15 cellular contexts compared by ENCODE assay signal in the genomic region with DNA sequence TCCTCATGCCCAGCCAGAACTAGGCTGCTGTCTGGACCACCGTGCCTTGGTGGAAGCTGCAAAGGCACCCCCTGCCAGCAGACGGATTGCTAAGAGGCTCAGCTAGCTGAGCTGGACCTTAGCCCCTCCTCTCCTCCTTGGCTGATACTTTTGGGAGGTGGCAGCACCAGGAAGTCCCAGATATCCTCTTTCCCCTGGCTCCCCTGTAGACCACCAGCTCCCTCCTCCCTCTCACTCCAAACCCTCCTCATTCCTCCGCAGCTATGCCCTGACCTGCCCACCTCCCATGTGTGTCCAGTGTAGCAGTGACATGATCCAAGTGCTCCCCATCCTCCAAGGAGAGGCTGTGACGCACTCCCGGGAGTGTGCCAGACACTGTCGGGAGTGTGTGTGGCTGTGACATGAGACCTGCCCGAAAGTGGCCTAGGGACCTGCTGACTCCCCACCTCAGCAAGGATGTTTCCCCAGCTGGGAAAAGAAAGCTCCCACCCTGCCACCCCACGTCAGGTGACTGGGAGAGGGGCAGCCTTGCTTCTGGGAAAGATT. TPM values are rescaled to one million over a fixed set of nuclear protein-coding genes. Genes with fewer than 3 reads are reported as not detected.
DNase-seq lines count a peak whose midpoint lies in the region; ATAC-seq and TF ChIP-seq lines count a peak whose summit lies in the region.
"Had no signal": no experiment of that assay in that cellular context is flagged by ENCODE, and none has a peak within 500 bp of the region (broad histone marks: within the 10 kb centered on the region; RNA-seq: fewer than 3 reads in every experiment).

No MANE protein-coding gene starts in this region.

- H3K36me3 Mint-ChIP-seq in chondrocyte (ENCODE audit: low read depth), result peaks cover 1% of the 10 kb centered on the region
- no peaks in the 10 kb centered on the region for H3K36me3 Mint-ChIP-seq in neural crest cell (ENCODE audit: low read depth)
- H3K36me3 Mint-ChIP-seq in natural killer cell, result no peaks in the 10 kb centered on the region
- H3K36me3 Mint-ChIP-seq: activated naive CD8-positive, alpha-beta T cell treated with anti-CD3 and anti-CD28 coated beads for 36 hours; memory B cell had no signal

- peaks cover 60% of the 10 kb centered on the region for H3K4me1 Mint-ChIP-seq in chondrocyte (ENCODE audit: low read depth)
- peaks cover 36% of the 10 kb centered on the region for H3K4me1 Mint-ChIP-seq in neural crest cell
- H3K4me1 Mint-ChIP-seq in natural killer cell, result peaks cover 42 to 76% of the 10 kb centered on the region in 2 donors

- TF ChIP-seq CTCF in chondrocyte (IDR thresholded peaks at IDR 0.05) (no peak), neural crest cell (conservative IDR thresholded peaks at IDR 0.05) (no peak), natural killer cell (IDR thresholded peaks at IDR 0.05) (no peak)

- intact Hi-C loops in Right ventricle myocardium inferior (cut with DNase I), result no loop called here
- intact Hi-C loops in left cardiac atrium (cut with DNase I), result no loop called here
- intact Hi-C loops in natural killer cell (cut with micrococcal nuclease), result no loop called here

- H3K4me3 Mint-ChIP-seq in chondrocyte (ENCODE audit: unreplicated experiment), result no peak overlapping the region
- H3K4me3 Mint-ChIP-seq in neural crest cell, result no peak overlapping the region
- H3K4me3 Mint-ChIP-seq in natural killer cell, result no peak overlapping the region
- H3K4me3 Mint-ChIP-seq: activated naive CD8-positive, alpha-beta T cell treated with anti-CD3 and anti-CD28 coated beads for 36 hours; memory B cell had no signal

- DNase-seq in Right ventricle myocardium inferior (ENCODE audit: missing footprints), result peak; percentile 26
- no peak for DNase-seq in left cardiac atrium
- DNase-seq in chondrocyte (ENCODE audit: low spot score), result no peak
- no peak for DNase-seq in neural crest cell (ENCODE audit: low read depth, low spot score)
- DNase-seq in NCI-H2081 (lab: John Stamatoyannopoulos, UW), result no peak
- no peak for DNase-seq in natural killer cell
- no peak for DNase-seq in NCI-H2171 treated with DMSO at 0.1 percent for 48 hours (lab: John Stamatoyannopoulos, UW)
- DNase-seq in activated CD4-positive, alpha-beta T cell treated with anti-CD3 and anti-CD28 coated beads, Interleukin-2, amount 50 U/mL, for 48 hours, result no peak
- DNase-seq: activated naive CD8-positive, alpha-beta T cell treated with anti-CD3 and anti-CD28 coated beads for 36 hours; COR-L47; MV-4-11; NCI-H748 treated with DMSO at 0.1 percent for 48 hours; stimulated activated CD4-positive, alpha-beta T cell treated with anti-CD3 and anti-CD28 coated beads, Interleukin-2, amount 100 ng/mL, for 48 hours had no signal

- H3K27ac Mint-ChIP-seq in chondrocyte (ENCODE audit: unreplicated experiment) (peak overlapping the region; percentile 65), neural crest cell (ENCODE audit: unreplicated experiment) (peak overlapping the region; percentile 67), natural killer cell (peak overlapping the region in 1 of 2 donors; percentile 94)
- H3K27ac Mint-ChIP-seq: activated naive CD8-positive, alpha-beta T cell treated with anti-CD3 and anti-CD28 coated beads for 36 hours; memory B cell had no signal

- H3K9me3 Mint-ChIP-seq in chondrocyte (ENCODE audit: low read depth) (no peaks in the 10 kb centered on the region), neural crest cell (no peaks in the 10 kb centered on the region), natural killer cell (peaks cover 0 to 2% of the 10 kb centered on the region in 2 donors)
- H3K9me3 Mint-ChIP-seq: activated naive CD8-positive, alpha-beta T cell treated with anti-CD3 and anti-CD28 coated beads for 36 hours; memory B cell had no signal

- no peak for ATAC-seq in Right ventricle myocardium inferior
- no peak for ATAC-seq in left cardiac atrium
- ATAC-seq in natural killer cell, result no peak
- ATAC-seq: GM12878 had no signal

- H3K27me3 Mint-ChIP-seq in chondrocyte (ENCODE audit: low read depth), result no peaks in the 10 kb centered on the region
- H3K27me3 Mint-ChIP-seq in neural crest cell (ENCODE audit: low read depth), result no peaks in the 10 kb centered on the region
- no peaks in the 10 kb centered on the region for H3K27me3 Mint-ChIP-seq in natural killer cell (ENCODE audit: low read depth in 2 of 2)
- H3K27me3 Mint-ChIP-seq: activated naive CD8-positive, alpha-beta T cell treated with anti-CD3 and anti-CD28 coated beads for 36 hours; memory B cell had no signal

RNA-seq across cellular contexts. Expression of gene ABCB9, which starts 21.1 kb away (rescaled TPM):
- total RNA-seq in Right ventricle myocardium inferior, result 4.4 TPM
- total RNA-seq in left cardiac atrium, result 1 to 10 TPM; 5.7 to 5.8 TPM
- total RNA-seq in chondrocyte, result 12.9 to 21.6 TPM (median 14.2 TPM) in 3 replicates
- total RNA-seq in neural crest cell, result 14.2 and 16.3 TPM in 2 replicates
- total RNA-seq in natural killer cell, result 1 to 10 TPM; 2.4 to 4.0 (median 3.3) TPM

RNA-seq across cellular contexts. Expression of gene OGFOD2, which starts 29.9 kb away (rescaled TPM):
- total RNA-seq in Right ventricle myocardium inferior (16.2 TPM), left cardiac atrium (10 to 100 TPM; 10.5 to 14.1 TPM), chondrocyte (12.0 to 13.7 TPM (median 13.5 TPM) in 3 replicates), neural crest cell (17.2 and 18.1 TPM in 2 replicates), natural killer cell (10 to 100 TPM; 16.6 to 23.7 (median 20.7) TPM)

RNA-seq across cellular contexts. Expression of gene ARL6IP4, which starts 35.4 kb away (rescaled TPM):
- total RNA-seq in Right ventricle myocardium inferior, result 158 TPM
- total RNA-seq in left cardiac atrium, result 100 to 1,000 TPM; 159 to 176 TPM
- total RNA-seq in chondrocyte, result 145 to 165 TPM (median 146 TPM) in 3 replicates
- 173 and 180 TPM in 2 replicates for total RNA-seq in neural crest cell
- total RNA-seq in natural killer cell, result 100 to 1,000 TPM in 2 of 3 donors, 10 to 100 TPM in 1; 97.2 to 136 (median 116) TPM

RNA-seq across cellular contexts. Expression of gene VPS37B, which starts 49.2 kb away (rescaled TPM):
- total RNA-seq in Right ventricle myocardium inferior, result 25.4 TPM
- total RNA-seq in left cardiac atrium, result 10 to 100 TPM; 20.5 to 22.7 TPM
- total RNA-seq in chondrocyte, result 17.4 to 25.3 TPM (median 24.4 TPM) in 3 replicates
- total RNA-seq in neural crest cell, result 40.9 and 41.5 TPM in 2 replicates
- total RNA-seq in natural killer cell, result 100 to 1,000 TPM; 142 to 167 (median 165) TPM
